1 cellular context compared by ENCODE assay signal in genomic region chr6:35019831-35020230, GRCh38.
TF ChIP-seq lines count a peak whose summit lies in the region.

No MANE protein-coding gene starts in this region.

TF ChIP-seq in GM23338, 12 proteins besides CTCF, POLR2A, EP300 and RAD21 (continued from another document):
- no peak for TF ChIP-seq ZNF462 (CRISPR knock-in tag; IDR thresholded peaks at IDR 0.05)
- TF ChIP-seq STAT1 (IDR thresholded peaks at IDR 0.05; ENCODE audit: unreplicated experiment): no peak
- no peak for TF ChIP-seq REST (IDR thresholded peaks at IDR 0.05; ENCODE audit: unreplicated experiment)
- no peak for TF ChIP-seq ZNF114 (CRISPR knock-in tag; IDR thresholded peaks at IDR 0.05)
TF ChIP-seq in GM23338: peak in this region for 0.
